14 cellular contexts compared by ENCODE assay signal in genomic region chr10:106959521-106959920, GRCh38.
DNase-seq lines count a peak whose midpoint lies in the region; ATAC-seq, FAIRE-seq and TF ChIP-seq lines count a peak whose summit lies in the region.
"Had no signal": no experiment of that assay in that cellular context is flagged by ENCODE, and none has a peak within 500 bp of the region (broad histone marks: within the 10 kb centered on the region; RNA-seq: fewer than 3 reads in every experiment).

No MANE protein-coding gene starts in this region.

- intact Hi-C loops in upper lobe of right lung (cut with DNase I) (no loop called here), esophagus muscularis mucosa (cut with DNase I) (no loop called here)

- no peak for FAIRE-seq in frontal cortex (lab: Jason Lieb, UNC)
- FAIRE-seq: H54 had no signal

- no peak for TF ChIP-seq POLR2A in esophagus muscularis mucosa (IDR thresholded peaks at IDR 0.05; ENCODE audit: low read depth)

- no peak for TF ChIP-seq CTCF in upper lobe of right lung (IDR thresholded peaks at IDR 0.05)
- no peak for TF ChIP-seq CTCF in esophagus muscularis mucosa (IDR thresholded peaks at IDR 0.05)

- DNase-seq in upper lobe of right lung = no peak
- no peak for DNase-seq in frontal cortex (ENCODE audit: low spot score in 2 of 2)
- DNase-seq in esophagus muscularis mucosa (ENCODE audit: extremely low spot score) = no peak
- no peak for DNase-seq in activated gamma-delta T cell (lab: John Stamatoyannopoulos, UW)
- DNase-seq: CD4-positive, CD25-positive, alpha-beta regulatory T cell; Karpas-422; NCI-H187 treated with DMSO at 0.1 percent for 48 hours; stimulated activated naive CD8-positive, alpha-beta T cell treated with anti-CD3 and anti-CD28 coated beads, Interleukin-15, Interleukin-2, amounts not matched to agents 100 U/mL and 50 U/mL, for 24 hours; T-helper 17 cell had no signal

- ATAC-seq in GM19023 (IDR thresholded peaks at IDR 0.05; ENCODE audit: unreplicated experiment) = peak; percentile 39
- peak; percentile 39 for ATAC-seq in GM21737 (IDR thresholded peaks at IDR 0.05; ENCODE audit: unreplicated experiment)
- peak; percentile 70 for ATAC-seq in HG03280 (IDR thresholded peaks at IDR 0.05; ENCODE audit: unreplicated experiment)
- peak; percentile 32 for ATAC-seq in upper lobe of right lung
- ATAC-seq: activated T-helper 17 cell treated with anti-CD3 and anti-CD28 coated beads, Interleukin-2, amount 50 U/mL, for 72 hours; stimulated activated naive CD8-positive, alpha-beta T cell treated with anti-CD3 and anti-CD28 coated beads, Interleukin-15, Interleukin-2, amounts not matched to agents 100 U/mL and 50 U/mL, for 24 hours; T-helper 17 cell had no signal

- H3K4me3 ChIP-seq in upper lobe of right lung (no peak overlapping the region), esophagus muscularis mucosa (no peak overlapping the region)

- H3K27me3 ChIP-seq in upper lobe of right lung (no peaks in the 10 kb centered on the region), esophagus muscularis mucosa (no peaks in the 10 kb centered on the region)

- H3K9me3 ChIP-seq in upper lobe of right lung (no peaks in the 10 kb centered on the region), esophagus muscularis mucosa (no peaks in the 10 kb centered on the region)

- H3K27ac ChIP-seq in upper lobe of right lung (peak overlapping the region; percentile 17), esophagus muscularis mucosa (replicated peaks in 1 of 4) (peak overlapping the region in 1 of 4 donors; percentile 26)

- H3K4me1 ChIP-seq in upper lobe of right lung (no peaks in the 10 kb centered on the region), esophagus muscularis mucosa (peaks cover 0 to 11% (median 5%) of the 10 kb centered on the region in 4 donors)

- H3K36me3 ChIP-seq in upper lobe of right lung (no peaks in the 10 kb centered on the region), esophagus muscularis mucosa (no peaks in the 10 kb centered on the region)

- WGBS in esophagus muscularis mucosa = 73% methylated on average over 3 of the region's 3 CpGs

- no peak for TF ChIP-seq EP300 in esophagus muscularis mucosa (IDR thresholded peaks at IDR 0.05)
